Comparison of ENCODE assay signal across 8 cellular contexts in genomic region chr1:116508984-116509980, GRCh38.
DNase-seq lines count a peak whose midpoint lies in the region; ATAC-seq and TF ChIP-seq lines count a peak whose summit lies in the region.

No MANE protein-coding gene starts in this region.

- H3K27me3 ChIP-seq in body of pancreas, result no peaks in the 10 kb centered on the region

- CTCF ChIA-PET in activated naive CD4-positive, alpha-beta T cell treated with anti-CD3 and anti-CD28 coated beads for 36 hours (lab: Charles Lee), result interaction anchor here (1.2 to 2.4 kb wide), 2 partner anchors 10 to 24 kb away, joined by 3 to 5 read pairs; no protein-coding TSS in a partner anchor

- DNase-seq in AG09309 (ENCODE audit: low read depth), result peak; percentile 68
- DNase-seq in Kasumi-1 (lab: John Stamatoyannopoulos, UW), result peak; percentile 71
- DNase-seq in activated naive CD4-positive, alpha-beta T cell treated with anti-CD3 and anti-CD28 coated beads for 36 hours, result peak; percentile 59
- no peak for DNase-seq in memory B cell (ENCODE audit: low spot score in 2 of 2)
- DNase-seq in central memory CD4-positive, alpha-beta T cell, result no peak
- DNase-seq in DMS 273 (lab: John Stamatoyannopoulos, UW; ENCODE audit: unreplicated experiment), result no peak
- no peak for DNase-seq in body of pancreas

- H3K36me3 Mint-ChIP-seq in activated naive CD4-positive, alpha-beta T cell treated with anti-CD3 and anti-CD28 coated beads for 36 hours (ENCODE audit: low read depth), result no peaks in the 10 kb centered on the region
- peaks cover 6% of the 10 kb centered on the region for H3K36me3 Mint-ChIP-seq in memory B cell

- H3K27me3 Mint-ChIP-seq in activated naive CD4-positive, alpha-beta T cell treated with anti-CD3 and anti-CD28 coated beads for 36 hours (ENCODE audit: low read depth), result no peaks in the 10 kb centered on the region
- no peaks in the 10 kb centered on the region for H3K27me3 Mint-ChIP-seq in memory B cell

- no peak overlapping the region for H3K27ac ChIP-seq in body of pancreas

- H3K9me3 ChIP-seq in body of pancreas, result no peaks in the 10 kb centered on the region

- intact Hi-C loops in activated naive CD4-positive, alpha-beta T cell treated with anti-CD3 and anti-CD28 coated beads for 36 hours (cut with micrococcal nuclease), result loop anchor here (1.0 to 10.0 kb wide), 3 partner anchors 131 to 504 kb away; no protein-coding TSS in a partner anchor
- intact Hi-C loops in body of pancreas (cut with DNase I), result no loop called here

- no peaks in the 10 kb centered on the region for H3K4me1 ChIP-seq in body of pancreas

- TF ChIP-seq POLR2A in body of pancreas (IDR thresholded peaks at IDR 0.05), result no peak

- ATAC-seq in GM21360 (IDR thresholded peaks at IDR 0.05; ENCODE audit: unreplicated experiment) (peak; percentile 39), memory B cell (ENCODE audit: low read depth) (no peak), body of pancreas (no peak)

- H3K4me1 Mint-ChIP-seq in activated naive CD4-positive, alpha-beta T cell treated with anti-CD3 and anti-CD28 coated beads for 36 hours (ENCODE audit: low read depth), result peaks cover 51% of the 10 kb centered on the region
- peaks cover 34% of the 10 kb centered on the region for H3K4me1 Mint-ChIP-seq in memory B cell

- no peak overlapping the region for H3K4me3 Mint-ChIP-seq in activated naive CD4-positive, alpha-beta T cell treated with anti-CD3 and anti-CD28 coated beads for 36 hours
- no peak overlapping the region for H3K4me3 Mint-ChIP-seq in memory B cell

- H3K27ac Mint-ChIP-seq in activated naive CD4-positive, alpha-beta T cell treated with anti-CD3 and anti-CD28 coated beads for 36 hours, result no peak overlapping the region
- H3K27ac Mint-ChIP-seq in memory B cell, result peak overlapping the region; percentile 73

- 80 to 88% methylated on average over 3 of the region's 3 CpGs for WGBS in body of pancreas, 2 donors

- TF ChIP-seq CTCF in AG09309 (IDR thresholded peaks at IDR 0.05; ENCODE audit: control insufficient read depth, insufficient read depth, low read depth, low read length, missing control alignments) (no peak), body of pancreas (IDR thresholded peaks at IDR 0.05) (no peak)

- no peak overlapping the region for H3K4me3 ChIP-seq in AG09309 (ENCODE audit: control insufficient read depth, low read depth, low read length)
- H3K4me3 ChIP-seq in body of pancreas, result no peak overlapping the region

- no peaks in the 10 kb centered on the region for H3K36me3 ChIP-seq in body of pancreas (replicated peaks in 1 of 2; ENCODE audit: insufficient read depth in 1 of 2, low read depth in 2 of 2)

- H3K9me3 Mint-ChIP-seq in activated naive CD4-positive, alpha-beta T cell treated with anti-CD3 and anti-CD28 coated beads for 36 hours, result no peaks in the 10 kb centered on the region
- H3K9me3 Mint-ChIP-seq in memory B cell, result no peaks in the 10 kb centered on the region

Comparison
In these comparisons a context has a peak if more than half of its experiments do, and no peak if none do; other contexts are left out.
1. DNase-seq: peak in AG09309 (single experiment), Kasumi-1 (2 of 2) and activated naive CD4-positive, alpha-beta T cell treated with anti-CD3 and anti-CD28 coated beads for 36 hours (single experiment); none in memory B cell (0 of 2), central memory CD4-positive, alpha-beta T cell (single experiment), DMS 273 (single experiment) and body of pancreas (0 of 4).